1 cellular context compared by ENCODE assay signal in the genomic region with DNA sequence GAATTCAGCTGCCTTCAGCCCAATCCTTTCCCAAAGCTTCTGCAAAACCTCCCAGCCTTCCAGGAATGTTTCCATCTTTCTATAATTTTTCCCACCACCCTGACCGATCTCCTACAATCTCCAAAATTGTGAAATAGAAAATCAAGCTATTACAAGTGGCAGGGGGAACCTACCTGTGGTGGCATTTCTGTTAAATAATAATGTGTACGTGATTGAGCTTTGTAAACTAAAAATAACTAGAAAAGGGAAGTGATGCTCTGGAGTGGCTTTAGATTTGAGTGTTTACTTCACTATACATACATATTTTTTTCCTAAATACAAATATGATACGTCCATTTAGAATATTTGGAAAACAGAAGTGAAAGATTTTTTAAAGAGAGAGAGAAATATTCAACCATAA.
TF ChIP-seq lines count a peak whose summit lies in the region.

No MANE protein-coding gene starts in this region.

TF ChIP-seq in GM12878, 131 proteins besides CTCF, POLR2A, EP300 and RAD21 (continued from another document and continues in another):
- TF ChIP-seq MYC (IDR thresholded peaks at IDR 0.05; ENCODE audit: insufficient read depth, insufficient read length, insufficient replicate concordance, low read length, severe bottlenecking) (no peak), EZH2 (IDR thresholded peaks at IDR 0.05; ENCODE audit: borderline replicate concordance, control insufficient read depth, low read depth, low read length) (no peak), BMI1 (IDR thresholded peaks at IDR 0.05; ENCODE audit: borderline replicate concordance) (peak; percentile 81; the same call in 1 of the 2 replicates), CHD1 (IDR thresholded peaks at IDR 0.05; ENCODE audit: low read depth, low read length) (no peak), CHD4 (IDR thresholded peaks at IDR 0.05) (no peak), NFIC (IDR thresholded peaks at IDR 0.05; ENCODE audit: low read depth, low read length) (peak; percentile 99), ATF7 (IDR thresholded peaks at IDR 0.05; ENCODE audit: low read depth) (peak; percentile 90), NFXL1 (IDR thresholded peaks at IDR 0.05; ENCODE audit: borderline replicate concordance) (no peak), NFYA (IDR thresholded peaks at IDR 0.05; ENCODE audit: borderline replicate concordance, low read depth, low read length) (no peak), KAT2A (conservative IDR thresholded peaks at IDR 0.05; ENCODE audit: control insufficient read depth, low read depth, low read length) (no peak), KDM1A (IDR thresholded peaks at IDR 0.05; ENCODE audit: borderline replicate concordance) (no peak), SMC3 (IDR thresholded peaks at IDR 0.05; ENCODE audit: borderline replicate concordance, low read length) (no peak), SREBF1 (IDR thresholded peaks at IDR 0.05; ENCODE audit: low read length) (no peak), TCF7 (IDR thresholded peaks at IDR 0.05; ENCODE audit: borderline replicate concordance) (no peak), SUPT20H (IDR thresholded peaks at IDR 0.05; ENCODE audit: borderline replicate concordance, control insufficient read depth, low read depth, low read length) (no peak), ZNF384 (IDR thresholded peaks at IDR 0.05; ENCODE audit: borderline replicate concordance, low read depth, low read length) (peak; percentile 75; the same call in 1 of the 2 replicates), GABPA (IDR thresholded peaks at IDR 0.05; ENCODE audit: low read depth) (peak; percentile 65), CREM (IDR thresholded peaks at IDR 0.05; ENCODE audit: low read depth) (peak; percentile 69; the same call in 1 of the 2 replicates), SMAD5 (IDR thresholded peaks at IDR 0.05; ENCODE audit: low read depth) (no peak), EGR1 (IDR thresholded peaks at IDR 0.05; ENCODE audit: borderline replicate concordance in 1 of 2, low read depth in 2 of 2, low read length in 2 of 2) (no peak), POLR2AphosphoS2 (IDR thresholded peaks at IDR 0.05; ENCODE audit: low read depth, low read length) (no peak), HDAC2 (IDR thresholded peaks at IDR 0.05) (no peak), IKZF1 (conservative IDR thresholded peaks at IDR 0.05) (peak; percentile 92), YY1 (IDR thresholded peaks at IDR 0.05; ENCODE audit: low read depth, low read length) (no peak), ASH2L (IDR thresholded peaks at IDR 0.05; ENCODE audit: borderline replicate concordance, low read depth) (peak; percentile 93; the same call in 1 of the 2 replicates), BACH1 (IDR thresholded peaks at IDR 0.05; ENCODE audit: borderline replicate concordance) (peak; percentile 80; the same call in 1 of the 2 replicates), NR2C1 (IDR thresholded peaks at IDR 0.05) (no peak)
- TF ChIP-seq, protein P1, sequence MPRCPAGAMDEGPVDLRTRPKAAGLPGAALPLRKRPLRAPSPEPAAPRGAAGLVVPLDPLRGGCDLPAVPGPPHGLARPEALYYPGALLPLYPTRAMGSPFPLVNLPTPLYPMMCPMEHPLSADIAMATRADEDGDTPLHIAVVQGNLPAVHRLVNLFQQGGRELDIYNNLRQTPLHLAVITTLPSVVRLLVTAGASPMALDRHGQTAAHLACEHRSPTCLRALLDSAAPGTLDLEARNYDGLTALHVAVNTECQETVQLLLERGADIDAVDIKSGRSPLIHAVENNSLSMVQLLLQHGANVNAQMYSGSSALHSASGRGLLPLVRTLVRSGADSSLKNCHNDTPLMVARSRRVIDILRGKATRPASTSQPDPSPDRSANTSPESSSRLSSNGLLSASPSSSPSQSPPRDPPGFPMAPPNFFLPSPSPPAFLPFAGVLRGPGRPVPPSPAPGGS (IDR thresholded peaks at IDR 0.05; ENCODE audit: borderline replicate concordance, insufficient read depth, low read depth, low read length, poor library complexity, severe bottlenecking) = no peak
- TF ChIP-seq, protein P2, sequence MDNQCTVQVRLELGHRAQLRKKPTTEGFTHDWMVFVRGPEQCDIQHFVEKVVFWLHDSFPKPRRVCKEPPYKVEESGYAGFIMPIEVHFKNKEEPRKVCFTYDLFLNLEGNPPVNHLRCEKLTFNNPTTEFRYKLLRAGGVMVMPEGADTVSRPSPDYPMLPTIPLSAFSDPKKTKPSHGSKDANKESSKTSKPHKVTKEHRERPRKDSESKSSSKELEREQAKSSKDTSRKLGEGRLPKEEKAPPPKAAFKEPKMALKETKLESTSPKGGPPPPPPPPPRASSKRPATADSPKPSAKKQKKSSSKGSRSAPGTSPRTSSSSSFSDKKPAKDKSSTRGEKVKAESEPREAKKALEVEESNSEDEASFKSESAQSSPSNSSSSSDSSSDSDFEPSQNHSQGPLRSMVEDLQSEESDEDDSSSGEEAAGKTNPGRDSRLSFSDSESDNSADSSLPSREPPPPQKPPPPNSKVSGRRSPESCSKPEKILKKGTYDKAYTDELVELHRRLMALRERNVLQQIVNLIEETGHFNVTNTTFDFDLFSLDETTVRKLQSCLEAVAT (IDR thresholded peaks at IDR 0.05) = no peak
- TF ChIP-seq, protein P3, sequence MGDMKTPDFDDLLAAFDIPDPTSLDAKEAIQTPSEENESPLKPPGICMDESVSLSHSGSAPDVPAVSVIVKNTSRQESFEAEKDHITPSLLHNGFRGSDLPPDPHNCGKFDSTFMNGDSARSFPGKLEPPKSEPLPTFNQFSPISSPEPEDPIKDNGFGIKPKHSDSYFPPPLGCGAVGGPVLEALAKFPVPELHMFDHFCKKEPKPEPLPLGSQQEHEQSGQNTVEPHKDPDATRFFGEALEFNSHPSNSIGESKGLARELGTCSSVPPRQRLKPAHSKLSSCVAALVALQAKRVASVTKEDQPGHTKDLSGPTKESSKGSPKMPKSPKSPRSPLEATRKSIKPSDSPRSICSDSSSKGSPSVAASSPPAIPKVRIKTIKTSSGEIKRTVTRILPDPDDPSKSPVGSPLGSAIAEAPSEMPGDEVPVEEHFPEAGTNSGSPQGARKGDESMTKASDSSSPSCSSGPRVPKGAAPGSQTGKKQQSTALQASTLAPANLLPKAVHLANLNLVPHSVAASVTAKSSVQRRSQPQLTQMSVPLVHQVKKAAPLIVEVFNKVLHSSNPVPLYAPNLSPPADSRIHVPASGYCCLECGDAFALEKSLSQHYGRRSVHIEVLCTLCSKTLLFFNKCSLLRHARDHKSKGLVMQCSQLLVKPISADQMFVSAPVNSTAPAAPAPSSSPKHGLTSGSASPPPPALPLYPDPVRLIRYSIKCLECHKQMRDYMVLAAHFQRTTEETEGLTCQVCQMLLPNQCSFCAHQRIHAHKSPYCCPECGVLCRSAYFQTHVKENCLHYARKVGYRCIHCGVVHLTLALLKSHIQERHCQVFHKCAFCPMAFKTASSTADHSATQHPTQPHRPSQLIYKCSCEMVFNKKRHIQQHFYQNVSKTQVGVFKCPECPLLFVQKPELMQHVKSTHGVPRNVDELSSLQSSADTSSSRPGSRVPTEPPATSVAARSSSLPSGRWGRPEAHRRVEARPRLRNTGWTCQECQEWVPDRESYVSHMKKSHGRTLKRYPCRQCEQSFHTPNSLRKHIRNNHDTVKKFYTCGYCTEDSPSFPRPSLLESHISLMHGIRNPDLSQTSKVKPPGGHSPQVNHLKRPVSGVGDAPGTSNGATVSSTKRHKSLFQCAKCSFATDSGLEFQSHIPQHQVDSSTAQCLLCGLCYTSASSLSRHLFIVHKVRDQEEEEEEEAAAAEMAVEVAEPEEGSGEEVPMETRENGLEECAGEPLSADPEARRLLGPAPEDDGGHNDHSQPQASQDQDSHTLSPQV (IDR thresholded peaks at IDR 0.05) = peak; percentile 89
- TF ChIP-seq, protein P4, sequence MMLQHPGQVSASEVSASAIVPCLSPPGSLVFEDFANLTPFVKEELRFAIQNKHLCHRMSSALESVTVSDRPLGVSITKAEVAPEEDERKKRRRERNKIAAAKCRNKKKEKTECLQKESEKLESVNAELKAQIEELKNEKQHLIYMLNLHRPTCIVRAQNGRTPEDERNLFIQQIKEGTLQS (IDR thresholded peaks at IDR 0.05; ENCODE audit: borderline replicate concordance, extremely low read depth, low read depth, low read length) = no peak
- TF ChIP-seq, protein P5, sequence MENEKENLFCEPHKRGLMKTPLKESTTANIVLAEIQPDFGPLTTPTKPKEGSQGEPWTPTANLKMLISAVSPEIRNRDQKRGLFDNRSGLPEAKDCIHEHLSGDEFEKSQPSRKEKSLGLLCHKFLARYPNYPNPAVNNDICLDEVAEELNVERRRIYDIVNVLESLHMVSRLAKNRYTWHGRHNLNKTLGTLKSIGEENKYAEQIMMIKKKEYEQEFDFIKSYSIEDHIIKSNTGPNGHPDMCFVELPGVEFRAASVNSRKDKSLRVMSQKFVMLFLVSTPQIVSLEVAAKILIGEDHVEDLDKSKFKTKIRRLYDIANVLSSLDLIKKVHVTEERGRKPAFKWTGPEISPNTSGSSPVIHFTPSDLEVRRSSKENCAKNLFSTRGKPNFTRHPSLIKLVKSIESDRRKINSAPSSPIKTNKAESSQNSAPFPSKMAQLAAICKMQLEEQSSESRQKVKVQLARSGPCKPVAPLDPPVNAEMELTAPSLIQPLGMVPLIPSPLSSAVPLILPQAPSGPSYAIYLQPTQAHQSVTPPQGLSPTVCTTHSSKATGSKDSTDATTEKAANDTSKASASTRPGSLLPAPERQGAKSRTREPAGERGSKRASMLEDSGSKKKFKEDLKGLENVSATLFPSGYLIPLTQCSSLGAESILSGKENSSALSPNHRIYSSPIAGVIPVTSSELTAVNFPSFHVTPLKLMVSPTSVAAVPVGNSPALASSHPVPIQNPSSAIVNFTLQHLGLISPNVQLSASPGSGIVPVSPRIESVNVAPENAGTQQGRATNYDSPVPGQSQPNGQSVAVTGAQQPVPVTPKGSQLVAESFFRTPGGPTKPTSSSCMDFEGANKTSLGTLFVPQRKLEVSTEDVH (IDR thresholded peaks at IDR 0.05; ENCODE audit: low read depth, partially characterized antibody) = no peak
- TF ChIP-seq, protein P6, sequence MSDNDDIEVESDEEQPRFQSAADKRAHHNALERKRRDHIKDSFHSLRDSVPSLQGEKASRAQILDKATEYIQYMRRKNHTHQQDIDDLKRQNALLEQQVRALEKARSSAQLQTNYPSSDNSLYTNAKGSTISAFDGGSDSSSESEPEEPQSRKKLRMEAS (IDR thresholded peaks at IDR 0.05; ENCODE audit: low read depth, low read length) = no peak
- TF ChIP-seq, protein P7, sequence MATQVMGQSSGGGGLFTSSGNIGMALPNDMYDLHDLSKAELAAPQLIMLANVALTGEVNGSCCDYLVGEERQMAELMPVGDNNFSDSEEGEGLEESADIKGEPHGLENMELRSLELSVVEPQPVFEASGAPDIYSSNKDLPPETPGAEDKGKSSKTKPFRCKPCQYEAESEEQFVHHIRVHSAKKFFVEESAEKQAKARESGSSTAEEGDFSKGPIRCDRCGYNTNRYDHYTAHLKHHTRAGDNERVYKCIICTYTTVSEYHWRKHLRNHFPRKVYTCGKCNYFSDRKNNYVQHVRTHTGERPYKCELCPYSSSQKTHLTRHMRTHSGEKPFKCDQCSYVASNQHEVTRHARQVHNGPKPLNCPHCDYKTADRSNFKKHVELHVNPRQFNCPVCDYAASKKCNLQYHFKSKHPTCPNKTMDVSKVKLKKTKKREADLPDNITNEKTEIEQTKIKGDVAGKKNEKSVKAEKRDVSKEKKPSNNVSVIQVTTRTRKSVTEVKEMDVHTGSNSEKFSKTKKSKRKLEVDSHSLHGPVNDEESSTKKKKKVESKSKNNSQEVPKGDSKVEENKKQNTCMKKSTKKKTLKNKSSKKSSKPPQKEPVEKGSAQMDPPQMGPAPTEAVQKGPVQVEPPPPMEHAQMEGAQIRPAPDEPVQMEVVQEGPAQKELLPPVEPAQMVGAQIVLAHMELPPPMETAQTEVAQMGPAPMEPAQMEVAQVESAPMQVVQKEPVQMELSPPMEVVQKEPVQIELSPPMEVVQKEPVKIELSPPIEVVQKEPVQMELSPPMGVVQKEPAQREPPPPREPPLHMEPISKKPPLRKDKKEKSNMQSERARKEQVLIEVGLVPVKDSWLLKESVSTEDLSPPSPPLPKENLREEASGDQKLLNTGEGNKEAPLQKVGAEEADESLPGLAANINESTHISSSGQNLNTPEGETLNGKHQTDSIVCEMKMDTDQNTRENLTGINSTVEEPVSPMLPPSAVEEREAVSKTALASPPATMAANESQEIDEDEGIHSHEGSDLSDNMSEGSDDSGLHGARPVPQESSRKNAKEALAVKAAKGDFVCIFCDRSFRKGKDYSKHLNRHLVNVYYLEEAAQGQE (IDR thresholded peaks at IDR 0.05; ENCODE audit: low read depth, low read length) = no peak
- TF ChIP-seq, protein P8, sequence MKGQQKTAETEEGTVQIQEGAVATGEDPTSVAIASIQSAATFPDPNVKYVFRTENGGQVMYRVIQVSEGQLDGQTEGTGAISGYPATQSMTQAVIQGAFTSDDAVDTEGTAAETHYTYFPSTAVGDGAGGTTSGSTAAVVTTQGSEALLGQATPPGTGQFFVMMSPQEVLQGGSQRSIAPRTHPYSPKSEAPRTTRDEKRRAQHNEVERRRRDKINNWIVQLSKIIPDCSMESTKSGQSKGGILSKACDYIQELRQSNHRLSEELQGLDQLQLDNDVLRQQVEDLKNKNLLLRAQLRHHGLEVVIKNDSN (IDR thresholded peaks at IDR 0.05; ENCODE audit: borderline replicate concordance, extremely low read length, insufficient read depth, low read depth, low read length) = no peak
- TF ChIP-seq, protein P9, sequence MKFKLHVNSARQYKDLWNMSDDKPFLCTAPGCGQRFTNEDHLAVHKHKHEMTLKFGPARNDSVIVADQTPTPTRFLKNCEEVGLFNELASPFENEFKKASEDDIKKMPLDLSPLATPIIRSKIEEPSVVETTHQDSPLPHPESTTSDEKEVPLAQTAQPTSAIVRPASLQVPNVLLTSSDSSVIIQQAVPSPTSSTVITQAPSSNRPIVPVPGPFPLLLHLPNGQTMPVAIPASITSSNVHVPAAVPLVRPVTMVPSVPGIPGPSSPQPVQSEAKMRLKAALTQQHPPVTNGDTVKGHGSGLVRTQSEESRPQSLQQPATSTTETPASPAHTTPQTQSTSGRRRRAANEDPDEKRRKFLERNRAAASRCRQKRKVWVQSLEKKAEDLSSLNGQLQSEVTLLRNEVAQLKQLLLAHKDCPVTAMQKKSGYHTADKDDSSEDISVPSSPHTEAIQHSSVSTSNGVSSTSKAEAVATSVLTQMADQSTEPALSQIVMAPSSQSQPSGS (IDR thresholded peaks at IDR 0.05; ENCODE audit: low read length) = peak; percentile 93
- TF ChIP-seq, protein P10, sequence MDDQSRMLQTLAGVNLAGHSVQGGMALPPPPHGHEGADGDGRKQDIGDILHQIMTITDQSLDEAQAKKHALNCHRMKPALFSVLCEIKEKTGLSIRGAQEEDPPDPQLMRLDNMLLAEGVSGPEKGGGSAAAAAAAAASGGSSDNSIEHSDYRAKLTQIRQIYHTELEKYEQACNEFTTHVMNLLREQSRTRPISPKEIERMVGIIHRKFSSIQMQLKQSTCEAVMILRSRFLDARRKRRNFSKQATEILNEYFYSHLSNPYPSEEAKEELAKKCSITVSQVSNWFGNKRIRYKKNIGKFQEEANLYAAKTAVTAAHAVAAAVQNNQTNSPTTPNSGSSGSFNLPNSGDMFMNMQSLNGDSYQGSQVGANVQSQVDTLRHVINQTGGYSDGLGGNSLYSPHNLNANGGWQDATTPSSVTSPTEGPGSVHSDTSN (IDR thresholded peaks at IDR 0.05; ENCODE audit: insufficient replicate concordance, low read depth, low read length) = no peak
- TF ChIP-seq, protein P11, sequence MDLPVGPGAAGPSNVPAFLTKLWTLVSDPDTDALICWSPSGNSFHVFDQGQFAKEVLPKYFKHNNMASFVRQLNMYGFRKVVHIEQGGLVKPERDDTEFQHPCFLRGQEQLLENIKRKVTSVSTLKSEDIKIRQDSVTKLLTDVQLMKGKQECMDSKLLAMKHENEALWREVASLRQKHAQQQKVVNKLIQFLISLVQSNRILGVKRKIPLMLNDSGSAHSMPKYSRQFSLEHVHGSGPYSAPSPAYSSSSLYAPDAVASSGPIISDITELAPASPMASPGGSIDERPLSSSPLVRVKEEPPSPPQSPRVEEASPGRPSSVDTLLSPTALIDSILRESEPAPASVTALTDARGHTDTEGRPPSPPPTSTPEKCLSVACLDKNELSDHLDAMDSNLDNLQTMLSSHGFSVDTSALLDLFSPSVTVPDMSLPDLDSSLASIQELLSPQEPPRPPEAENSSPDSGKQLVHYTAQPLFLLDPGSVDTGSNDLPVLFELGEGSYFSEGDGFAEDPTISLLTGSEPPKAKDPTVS (IDR thresholded peaks at IDR 0.05; ENCODE audit: low read depth, low read length) = no peak
